ENCODE assay signal across 8 cellular contexts in the genomic region with DNA sequence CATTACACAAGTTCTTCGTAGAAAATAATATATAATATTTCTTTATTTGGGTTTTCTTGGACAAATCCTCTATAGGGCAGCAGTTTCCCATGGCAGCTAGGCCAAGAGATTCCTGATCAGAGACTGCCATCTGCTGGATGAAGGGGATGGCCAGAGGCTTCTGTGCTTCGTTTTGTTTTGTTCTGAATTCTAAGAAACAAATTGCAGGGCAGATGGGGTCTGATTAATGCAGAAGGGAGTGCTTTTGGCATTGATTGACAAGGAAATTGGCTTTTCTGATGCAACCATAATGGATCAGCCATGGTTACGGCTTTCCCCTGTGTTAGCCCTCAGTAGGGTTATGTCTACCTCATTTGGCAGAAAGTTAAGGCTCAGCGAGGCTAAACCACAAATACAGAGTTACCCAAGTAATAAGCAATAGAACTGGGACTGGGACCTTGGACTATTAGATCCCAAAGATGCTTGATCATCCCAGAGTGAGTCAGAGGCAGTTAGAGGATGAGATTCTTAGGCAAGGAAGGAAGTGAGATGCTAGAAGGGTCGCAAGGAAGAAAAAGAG.
A peak's percentile ranks its signal among the peaks of the same experiment; 100 is the strongest.
DNase-seq lines count a peak whose midpoint lies in the region; ATAC-seq and TF ChIP-seq lines count a peak whose summit lies in the region.

No MANE protein-coding gene starts in this region.

- no peak overlapping the region for H2AK5ac ChIP-seq in neuronal stem cell (ENCODE audit: low read depth, low read length)

- no peak overlapping the region for H2BK12ac ChIP-seq in neuronal stem cell (ENCODE audit: low read length)

- DNase-seq in COLO668 (lab: John Stamatoyannopoulos, UW; ENCODE audit: unreplicated experiment): peak; percentile 83
- peak; percentile 51 to 56 for DNase-seq in Kasumi-1 (lab: John Stamatoyannopoulos, UW)
- peak; percentile 68 for DNase-seq in RPMI7951 (ENCODE audit: low read depth)
- DNase-seq in fibroblast of gingiva (ENCODE audit: low read depth): peak; percentile 57
- DNase-seq in neuronal stem cell (ENCODE audit: low spot score): peak; percentile 67
- DNase-seq in natural killer cell: no peak
- no peak for DNase-seq in effector CD8-positive, alpha-beta T cell (lab: John Stamatoyannopoulos, UW)

- H3K14ac ChIP-seq in neuronal stem cell (ENCODE audit: low read length): no peak overlapping the region

- ATAC-seq in GM19023 (IDR thresholded peaks at IDR 0.05; ENCODE audit: unreplicated experiment) (peak; percentile 58), natural killer cell (no peak)

- H3K4ac ChIP-seq in neuronal stem cell (ENCODE audit: low read length): no peak overlapping the region

- no peaks in the 10 kb centered on the region for H3K36me3 Mint-ChIP-seq in natural killer cell

- intact Hi-C loops in natural killer cell (cut with micrococcal nuclease): no loop called here

- no peaks in the 10 kb centered on the region for H3K27me3 Mint-ChIP-seq in natural killer cell (ENCODE audit: low read depth in 2 of 2)

- H3K23ac ChIP-seq in neuronal stem cell (ENCODE audit: low read depth, low read length, poor library complexity): no peak overlapping the region

- no peak overlapping the region for H2BK5ac ChIP-seq in neuronal stem cell (ENCODE audit: low read length)

- H3K27ac Mint-ChIP-seq in natural killer cell: no peak overlapping the region

- peaks cover 0 to 3% (median 0%) of the 10 kb centered on the region in 3 experiments for H3K27me3 ChIP-seq in neuronal stem cell (ENCODE audit: control insufficient read depth in 3 of 3, insufficient read depth in 3 of 3, low read depth in 1 of 3, low read length in 3 of 3)

- no peak overlapping the region for H3K27ac ChIP-seq in neuronal stem cell (replicated peaks; ENCODE audit: low read length)

- H3K4me2 ChIP-seq in neuronal stem cell (ENCODE audit: insufficient read depth, low read length, poor library complexity, severe bottlenecking): no peak overlapping the region

- no peak overlapping the region for H4K91ac ChIP-seq in neuronal stem cell (ENCODE audit: low read depth, low read length, poor library complexity)

- no peak overlapping the region for H3K18ac ChIP-seq in neuronal stem cell (ENCODE audit: low read length)

- H2BK120ac ChIP-seq in neuronal stem cell (ENCODE audit: low read depth, low read length): no peak overlapping the region

- H3K9me3 ChIP-seq in neuronal stem cell (replicated peaks in 1 of 2; ENCODE audit: control insufficient read depth in 2 of 2, insufficient read depth in 1 of 2, low read depth in 1 of 2, low read length in 2 of 2): no peaks in the 10 kb centered on the region

- no peak overlapping the region for H3K9ac ChIP-seq in neuronal stem cell (ENCODE audit: low read depth, low read length, poor library complexity)

- no peak overlapping the region for H2AFZ ChIP-seq in neuronal stem cell (ENCODE audit: low read length)

- no peak overlapping the region for H2BK15ac ChIP-seq in neuronal stem cell (ENCODE audit: low read length)

- H3K4me3 ChIP-seq in neuronal stem cell (ENCODE audit: low read length in 2 of 2): no peak overlapping the region

- H3K36me3 ChIP-seq in neuronal stem cell (replicated peaks in 1 of 2; ENCODE audit: control insufficient read depth in 2 of 2, insufficient read depth in 2 of 2, low read length in 2 of 2): no peaks in the 10 kb centered on the region

- no peaks in the 10 kb centered on the region for H3K4me1 Mint-ChIP-seq in natural killer cell

- H4K8ac ChIP-seq in neuronal stem cell (ENCODE audit: low read depth, low read length): no peak overlapping the region

- TF ChIP-seq CTCF in natural killer cell (IDR thresholded peaks at IDR 0.05): no peak

- no peak overlapping the region for H3K4me3 Mint-ChIP-seq in natural killer cell

- no peaks in the 10 kb centered on the region for H3K4me1 ChIP-seq in neuronal stem cell (ENCODE audit: control insufficient read depth in 2 of 2, insufficient read depth in 1 of 2, low read depth in 1 of 2, low read length in 2 of 2)

- H3K79me1 ChIP-seq in neuronal stem cell (ENCODE audit: low read depth, low read length): no peaks in the 10 kb centered on the region

- WGBS in neuronal stem cell (ENCODE audit: extremely low coverage in 2 of 2, insufficient read length in 2 of 2, insufficient replicate concordance in 1 of 2), 2 donors: no CpG with 5 or more reads among the region's 5 CpGs

- H3K9me3 Mint-ChIP-seq in natural killer cell: no peaks in the 10 kb centered on the region

Comparison
In these comparisons a context has a peak if more than half of its experiments do, and no peak if none do; other contexts are left out.
1. DNase-seq: peak in COLO668 (single experiment), Kasumi-1 (2 of 2), RPMI7951 (single experiment), fibroblast of gingiva (single experiment) and neuronal stem cell (single experiment); none in natural killer cell (single experiment) and effector CD8-positive, alpha-beta T cell (single experiment).